ENCODE assay signal across 6 cellular contexts in genomic region chr17:53039981-53040380, GRCh38.
"Had no signal": no experiment of that assay in that cellular context is flagged by ENCODE, and none has a peak within 500 bp of the region (broad histone marks: within the 10 kb centered on the region; RNA-seq: fewer than 3 reads in every experiment).

No MANE protein-coding gene starts in this region.

- H2AFZ ChIP-seq: GM23338 had no signal

- H3K4me3 ChIP-seq: GM23338, K562 had no signal

- DNase-seq: H9, HCEC 1CT, IMR-90, KG1 had no signal

- ATAC-seq: GM23338, K562 had no signal

- H3K4me2 ChIP-seq: GM23338 had no signal
